Comparison of ENCODE assay signal across 21 cellular contexts in the genomic region with DNA sequence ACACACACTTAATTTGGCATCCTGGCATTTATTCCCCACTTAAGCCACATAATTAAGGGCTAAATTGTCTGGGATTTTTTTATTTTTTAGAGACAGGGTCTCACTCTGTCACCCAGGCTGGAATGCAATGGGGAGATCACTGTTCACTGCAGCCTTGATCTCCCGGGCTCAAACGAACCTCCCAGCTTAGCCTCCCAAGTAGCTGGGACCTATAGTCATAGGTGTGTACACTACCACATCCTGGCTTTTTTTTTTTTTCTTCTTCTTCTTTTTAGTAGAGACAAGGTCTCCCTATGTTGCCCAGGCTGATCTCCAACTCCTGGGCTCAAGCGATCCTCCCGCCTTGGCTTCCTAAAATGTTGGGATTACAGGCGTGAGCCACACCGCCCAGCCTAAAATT.
"Had no signal": no experiment of that assay in that cellular context is flagged by ENCODE, and none has a peak within 500 bp of the region (broad histone marks: within the 10 kb centered on the region; RNA-seq: fewer than 3 reads in every experiment).

No MANE protein-coding gene starts in this region.

- H3K4me1 ChIP-seq: gastrocnemius medialis, left lung, lower lobe of right lung had no signal

- H3K27me3 Mint-ChIP-seq: naive thymus-derived CD4-positive, alpha-beta T cell had no signal

- H3K9me3 ChIP-seq: esophagus squamous epithelium, gastrocnemius medialis, left lung, lower lobe of right lung had no signal

- H3K36me3 ChIP-seq: gastrocnemius medialis, heart right ventricle, left lung, lower lobe of right lung had no signal

- H3K27me3 ChIP-seq: dorsolateral prefrontal cortex, esophagus squamous epithelium, gastrocnemius medialis, heart right ventricle, left lung had no signal

- H3K4me3 ChIP-seq: coronary artery, dorsolateral prefrontal cortex, esophagus squamous epithelium, gastrocnemius medialis, heart right ventricle, left lung, lower lobe of right lung had no signal

- H3K27ac ChIP-seq: coronary artery, dorsolateral prefrontal cortex, esophagus squamous epithelium, gastrocnemius medialis, heart right ventricle, left lung, lower lobe of right lung had no signal

- H3K4me3 Mint-ChIP-seq: naive thymus-derived CD4-positive, alpha-beta T cell had no signal

- DNase-seq: dermis blood vessel endothelial cell; dorsolateral prefrontal cortex; effector CD4-positive, alpha-beta T cell; effector memory CD4-positive, alpha-beta T cell; esophagus squamous epithelium; foreskin fibroblast; foreskin melanocyte; gastrocnemius medialis; glutamatergic neuron; head of caudate nucleus; heart right ventricle; hippocampal formation; left cardiac atrium; left lung; left ventricle myocardium superior; lower lobe of right lung; mesenchymal stem cell; midbrain; naive thymus-derived CD4-positive, alpha-beta T cell had no signal

- ATAC-seq: esophagus mucosa; gastrocnemius medialis; heart right ventricle; left cardiac atrium; left lung; left ventricle myocardium superior; lower lobe of right lung; naive thymus-derived CD4-positive, alpha-beta T cell had no signal
